8 cellular contexts compared by ENCODE assay signal in the genomic region with DNA sequence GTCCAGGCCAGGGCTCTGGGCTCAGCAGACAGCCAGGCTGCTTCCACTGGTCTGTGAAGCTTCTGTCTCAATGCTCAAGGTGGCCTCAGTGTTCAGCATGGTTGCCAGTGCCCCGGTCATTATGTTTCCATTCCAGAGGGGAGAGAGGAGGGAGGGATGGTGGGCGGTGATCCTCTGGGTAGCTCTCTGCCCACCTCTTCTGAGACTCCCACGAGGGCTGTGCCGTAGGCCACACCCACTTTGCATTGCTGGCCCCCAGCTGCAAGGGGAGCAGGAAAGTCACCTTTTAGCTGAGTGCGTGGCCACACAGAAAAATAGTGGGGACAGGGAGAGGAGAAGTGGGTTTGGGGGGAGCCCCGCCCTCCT. TPM values are rescaled to one million over a fixed set of nuclear protein-coding genes. Genes with fewer than 3 reads are reported as not detected.
DNase-seq lines count a peak whose midpoint lies in the region; ATAC-seq lines count a peak whose summit lies in the region.

No MANE protein-coding gene starts in this region.

- H3K27me3 ChIP-seq in iPS-18a (ENCODE audit: control insufficient read depth, insufficient read depth, low read length) = no peaks in the 10 kb centered on the region

- no peaks in the 10 kb centered on the region for H3K9me3 ChIP-seq in iPS-18a (ENCODE audit: control insufficient read depth, low read depth, low read length)

- H3K36me3 ChIP-seq in iPS-18a (ENCODE audit: control insufficient read depth, low read depth, low read length) = no peaks in the 10 kb centered on the region

- H3K4me3 ChIP-seq in iPS-18a (ENCODE audit: low read length) = peak overlapping the region; percentile 46

- peak overlapping the region; percentile 96 for H3K27ac Mint-ChIP-seq in activated naive CD8-positive, alpha-beta T cell treated with anti-CD3 and anti-CD28 coated beads for 36 hours
- peak overlapping the region; percentile 93 to 99 for H3K27ac Mint-ChIP-seq in stimulated activated naive CD8-positive, alpha-beta T cell treated with anti-CD3 and anti-CD28 coated beads, Interleukin-15, amount 100 ng/mL, for 72 hours

- peak overlapping the region; percentile 87 for H3K4me3 Mint-ChIP-seq in activated naive CD8-positive, alpha-beta T cell treated with anti-CD3 and anti-CD28 coated beads for 36 hours
- peak overlapping the region; percentile 81 to 95 for H3K4me3 Mint-ChIP-seq in stimulated activated naive CD8-positive, alpha-beta T cell treated with anti-CD3 and anti-CD28 coated beads, Interleukin-15, amount 100 ng/mL, for 72 hours

- DNase-seq in NCI-H1092 treated with DMSO at 0.1 percent for 48 hours (lab: John Stamatoyannopoulos, UW) (peak; percentile 57), NCI-H1092 (lab: John Stamatoyannopoulos, UW) (no peak), GM19240 (ENCODE audit: insufficient read length, low spot score) (no peak), superior temporal gyrus (ENCODE audit: extremely low spot score) (no peak)
- no peak for DNase-seq in activated naive CD8-positive, alpha-beta T cell treated with anti-CD3 and anti-CD28 coated beads for 36 hours
- no peak for DNase-seq in stimulated activated naive CD8-positive, alpha-beta T cell treated with anti-CD3 and anti-CD28 coated beads, Interleukin-15, amount 100 ng/mL, for 72 hours

- no peak overlapping the region for H3K27ac ChIP-seq in iPS-18a (ENCODE audit: low read length)

- no peaks in the 10 kb centered on the region for H3K9me3 Mint-ChIP-seq in activated naive CD8-positive, alpha-beta T cell treated with anti-CD3 and anti-CD28 coated beads for 36 hours
- H3K9me3 Mint-ChIP-seq in stimulated activated naive CD8-positive, alpha-beta T cell treated with anti-CD3 and anti-CD28 coated beads, Interleukin-15, amount 100 ng/mL, for 72 hours = no peaks in the 10 kb centered on the region

- peaks cover 48% of the 10 kb centered on the region for H3K4me1 Mint-ChIP-seq in activated naive CD8-positive, alpha-beta T cell treated with anti-CD3 and anti-CD28 coated beads for 36 hours
- H3K4me1 Mint-ChIP-seq in stimulated activated naive CD8-positive, alpha-beta T cell treated with anti-CD3 and anti-CD28 coated beads, Interleukin-15, amount 100 ng/mL, for 72 hours = peaks cover 95% of the 10 kb centered on the region

- H3K4me1 ChIP-seq in iPS-18a (ENCODE audit: control insufficient read depth, low read depth, low read length) = peaks cover 7% of the 10 kb centered on the region

- peak; percentile 13 for ATAC-seq in HG03095 (IDR thresholded peaks at IDR 0.05; ENCODE audit: unreplicated experiment)
- peak; percentile 11 for ATAC-seq in stimulated activated naive CD8-positive, alpha-beta T cell treated with anti-CD3 and anti-CD28 coated beads, Interleukin-15, amount 100 ng/mL, for 72 hours

- peak overlapping the region; percentile 52 for H3K9ac ChIP-seq in iPS-18a (ENCODE audit: low read length)

- no peaks in the 10 kb centered on the region for H3K27me3 Mint-ChIP-seq in activated naive CD8-positive, alpha-beta T cell treated with anti-CD3 and anti-CD28 coated beads for 36 hours
- H3K27me3 Mint-ChIP-seq in stimulated activated naive CD8-positive, alpha-beta T cell treated with anti-CD3 and anti-CD28 coated beads, Interleukin-15, amount 100 ng/mL, for 72 hours = no peaks in the 10 kb centered on the region

- H3K36me3 Mint-ChIP-seq in activated naive CD8-positive, alpha-beta T cell treated with anti-CD3 and anti-CD28 coated beads for 36 hours = peaks cover 4% of the 10 kb centered on the region

RNA-seq across cellular contexts. Expression of gene FOXK1, which starts 42.5 kb away (rescaled TPM):
- total RNA-seq in activated naive CD8-positive, alpha-beta T cell treated with anti-CD3 and anti-CD28 coated beads for 36 hours = 10 to 100 TPM; 38.1 to 38.2 TPM

RNA-seq across cellular contexts. Expression of gene AP5Z1, which starts 50.8 kb away (rescaled TPM):
- total RNA-seq in activated naive CD8-positive, alpha-beta T cell treated with anti-CD3 and anti-CD28 coated beads for 36 hours = 10 to 100 TPM; 43.1 to 47.1 TPM
